In the genomic region with DNA sequence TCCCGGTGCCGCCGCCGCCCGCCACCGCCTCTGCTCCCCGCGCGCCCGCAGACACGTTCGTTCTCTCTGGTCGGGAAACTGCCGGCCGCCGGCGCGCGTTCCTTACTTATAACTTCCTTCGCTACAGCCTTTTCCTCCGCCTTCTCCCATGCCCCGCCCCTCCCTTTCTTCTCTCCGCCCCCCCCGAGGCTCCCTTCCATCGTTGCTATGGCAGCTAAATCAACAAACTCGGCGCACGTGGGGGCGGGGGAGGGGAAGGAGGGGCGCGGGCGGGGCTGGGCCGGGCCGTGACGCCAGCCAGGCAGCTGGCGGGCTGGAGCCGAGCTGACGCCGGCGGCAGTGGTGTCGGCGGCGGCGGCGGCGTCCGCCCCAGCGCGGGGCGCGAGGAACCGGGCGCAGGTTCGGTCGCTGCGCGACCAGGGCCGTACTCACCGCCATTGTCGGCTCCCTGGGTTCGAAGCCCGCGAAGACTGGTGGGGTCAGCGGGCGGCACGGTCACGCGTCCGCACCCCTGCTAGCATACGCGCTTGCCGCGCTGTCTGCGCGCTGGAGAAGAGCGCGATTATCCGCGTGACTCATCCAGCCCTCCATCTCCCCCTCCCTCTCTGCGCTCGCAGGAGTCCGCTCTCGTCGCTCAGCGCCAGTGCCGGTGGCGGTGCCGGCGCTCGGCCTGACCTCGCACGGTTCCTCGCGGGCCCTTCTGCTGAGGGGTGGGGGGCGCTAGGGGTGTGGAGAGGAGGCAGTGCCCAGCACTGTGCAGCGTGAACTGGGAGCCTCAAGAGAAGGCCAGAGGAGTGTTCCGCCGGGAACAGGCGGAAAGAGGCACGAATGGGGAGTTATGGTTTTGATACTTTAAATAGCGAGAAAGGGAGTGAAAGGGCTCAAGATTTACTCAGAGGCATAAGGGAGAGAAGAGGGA, we compare ENCODE assay signal across 1 cellular context.
TF ChIP-seq lines count a peak whose summit lies in the region.

A gene (minus strand): TSS at position 83 of the 919 bp plus-strand sequence. CDS start 597 bp downstream, outside the sequence.

TF ChIP-seq in HEK293, 187 proteins besides CTCF, POLR2A, EP300 and RAD21 (continued from another document and continues in another):
- TF ChIP-seq, protein P1, sequence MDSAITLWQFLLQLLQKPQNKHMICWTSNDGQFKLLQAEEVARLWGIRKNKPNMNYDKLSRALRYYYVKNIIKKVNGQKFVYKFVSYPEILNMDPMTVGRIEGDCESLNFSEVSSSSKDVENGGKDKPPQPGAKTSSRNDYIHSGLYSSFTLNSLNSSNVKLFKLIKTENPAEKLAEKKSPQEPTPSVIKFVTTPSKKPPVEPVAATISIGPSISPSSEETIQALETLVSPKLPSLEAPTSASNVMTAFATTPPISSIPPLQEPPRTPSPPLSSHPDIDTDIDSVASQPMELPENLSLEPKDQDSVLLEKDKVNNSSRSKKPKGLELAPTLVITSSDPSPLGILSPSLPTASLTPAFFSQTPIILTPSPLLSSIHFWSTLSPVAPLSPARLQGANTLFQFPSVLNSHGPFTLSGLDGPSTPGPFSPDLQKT (IDR thresholded peaks at IDR 0.05; ENCODE audit: borderline replicate concordance, low read depth, low read length), result no peak
- TF ChIP-seq ZXDB (tag by site-specific recombination; IDR thresholded peaks at IDR 0.05) (peak; percentile 30), ZNF791 (tag by site-specific recombination; IDR thresholded peaks at IDR 0.05) (no peak), TRIM28 (IDR thresholded peaks at IDR 0.05; ENCODE audit: borderline replicate concordance, low read length) (no peak), ZNF658 (tag by site-specific recombination; IDR thresholded peaks at IDR 0.05) (no peak), ZNF560 (tag by site-specific recombination; IDR thresholded peaks at IDR 0.05; ENCODE audit: borderline replicate concordance) (no peak), ZNF776 (tag by site-specific recombination; IDR thresholded peaks at IDR 0.05; ENCODE audit: borderline replicate concordance) (no peak), ZNF677 (tag by site-specific recombination; IDR thresholded peaks at IDR 0.05) (no peak), ZSCAN16 (tag by site-specific recombination; IDR thresholded peaks at IDR 0.05) (no peak), ZNF266 (tag by site-specific recombination; IDR thresholded peaks at IDR 0.05; ENCODE audit: low read depth) (no peak), ZNF777 (tag by site-specific recombination; IDR thresholded peaks at IDR 0.05; ENCODE audit: borderline replicate concordance) (0 out of 2 replicates have a peak, but pooled peaks have one; percentile 13), SALL2 (tag by site-specific recombination; IDR thresholded peaks at IDR 0.05; ENCODE audit: borderline replicate concordance) (no peak), ZNF169 (tag by site-specific recombination; IDR thresholded peaks at IDR 0.05) (no peak), IKZF3 (tag by site-specific recombination; IDR thresholded peaks at IDR 0.05) (no peak), ZNF391 (tag by site-specific recombination; IDR thresholded peaks at IDR 0.05; ENCODE audit: borderline replicate concordance, low read depth) (no peak), ZNF510 (tag by site-specific recombination; IDR thresholded peaks at IDR 0.05; ENCODE audit: insufficient replicate concordance) (no peak), ZNF600 (tag by site-specific recombination; IDR thresholded peaks at IDR 0.05) (peak; percentile 32; the same call in 1 of the 2 replicates), ZNF555 (tag by site-specific recombination; conservative IDR thresholded peaks at IDR 0.05) (no peak), ZNF529 (tag by site-specific recombination; IDR thresholded peaks at IDR 0.05; ENCODE audit: insufficient replicate concordance) (no peak), ZNF221 (tag by site-specific recombination; IDR thresholded peaks at IDR 0.05; ENCODE audit: borderline replicate concordance) (no peak), TCF7L2 (IDR thresholded peaks at IDR 0.05; ENCODE audit: borderline replicate concordance, low read depth, low read length) (no peak), MEIS1 (CRISPR knock-in tag; IDR thresholded peaks at IDR 0.05; ENCODE audit: borderline replicate concordance) (no peak), ZNF670 (tag by site-specific recombination; IDR thresholded peaks at IDR 0.05; ENCODE audit: low read depth) (no peak), ZBTB48 (tag by site-specific recombination; IDR thresholded peaks at IDR 0.05) (peak; percentile 18; the same call in 1 of the 2 replicates), GLIS2 (tag by site-specific recombination; IDR thresholded peaks at IDR 0.05) (peak; percentile 67), ZEB2 (tag by site-specific recombination; IDR thresholded peaks at IDR 0.05) (peak; percentile 67)
- TF ChIP-seq, protein P2, sequence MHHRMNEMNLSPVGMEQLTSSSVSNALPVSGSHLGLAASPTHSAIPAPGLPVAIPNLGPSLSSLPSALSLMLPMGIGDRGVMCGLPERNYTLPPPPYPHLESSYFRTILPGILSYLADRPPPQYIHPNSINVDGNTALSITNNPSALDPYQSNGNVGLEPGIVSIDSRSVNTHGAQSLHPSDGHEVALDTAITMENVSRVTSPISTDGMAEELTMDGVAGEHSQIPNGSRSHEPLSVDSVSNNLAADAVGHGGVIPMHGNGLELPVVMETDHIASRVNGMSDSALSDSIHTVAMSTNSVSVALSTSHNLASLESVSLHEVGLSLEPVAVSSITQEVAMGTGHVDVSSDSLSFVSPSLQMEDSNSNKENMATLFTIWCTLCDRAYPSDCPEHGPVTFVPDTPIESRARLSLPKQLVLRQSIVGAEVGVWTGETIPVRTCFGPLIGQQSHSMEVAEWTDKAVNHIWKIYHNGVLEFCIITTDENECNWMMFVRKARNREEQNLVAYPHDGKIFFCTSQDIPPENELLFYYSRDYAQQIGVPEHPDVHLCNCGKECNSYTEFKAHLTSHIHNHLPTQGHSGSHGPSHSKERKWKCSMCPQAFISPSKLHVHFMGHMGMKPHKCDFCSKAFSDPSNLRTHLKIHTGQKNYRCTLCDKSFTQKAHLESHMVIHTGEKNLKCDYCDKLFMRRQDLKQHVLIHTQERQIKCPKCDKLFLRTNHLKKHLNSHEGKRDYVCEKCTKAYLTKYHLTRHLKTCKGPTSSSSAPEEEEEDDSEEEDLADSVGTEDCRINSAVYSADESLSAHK (tag by site-specific recombination; IDR thresholded peaks at IDR 0.05), result no peak
- TF ChIP-seq, protein P3, sequence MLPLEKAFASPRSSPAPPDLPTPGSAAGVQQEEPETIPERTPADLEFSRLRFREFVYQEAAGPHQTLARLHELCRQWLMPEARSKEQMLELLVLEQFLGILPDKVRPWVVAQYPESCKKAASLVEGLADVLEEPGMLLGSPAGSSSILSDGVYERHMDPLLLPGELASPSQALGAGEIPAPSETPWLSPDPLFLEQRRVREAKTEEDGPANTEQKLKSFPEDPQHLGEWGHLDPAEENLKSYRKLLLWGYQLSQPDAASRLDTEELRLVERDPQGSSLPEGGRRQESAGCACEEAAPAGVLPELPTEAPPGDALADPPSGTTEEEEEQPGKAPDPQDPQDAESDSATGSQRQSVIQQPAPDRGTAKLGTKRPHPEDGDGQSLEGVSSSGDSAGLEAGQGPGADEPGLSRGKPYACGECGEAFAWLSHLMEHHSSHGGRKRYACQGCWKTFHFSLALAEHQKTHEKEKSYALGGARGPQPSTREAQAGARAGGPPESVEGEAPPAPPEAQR (tag by site-specific recombination; IDR thresholded peaks at IDR 0.05), result no peak
- TF ChIP-seq, protein P4, sequence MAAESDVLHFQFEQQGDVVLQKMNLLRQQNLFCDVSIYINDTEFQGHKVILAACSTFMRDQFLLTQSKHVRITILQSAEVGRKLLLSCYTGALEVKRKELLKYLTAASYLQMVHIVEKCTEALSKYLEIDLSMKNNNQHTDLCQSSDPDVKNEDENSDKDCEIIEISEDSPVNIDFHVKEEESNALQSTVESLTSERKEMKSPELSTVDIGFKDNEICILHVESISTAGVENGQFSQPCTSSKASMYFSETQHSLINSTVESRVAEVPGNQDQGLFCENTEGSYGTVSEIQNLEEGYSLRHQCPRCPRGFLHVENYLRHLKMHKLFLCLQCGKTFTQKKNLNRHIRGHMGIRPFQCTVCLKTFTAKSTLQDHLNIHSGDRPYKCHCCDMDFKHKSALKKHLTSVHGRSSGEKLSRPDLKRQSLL (tag by site-specific recombination; IDR thresholded peaks at IDR 0.05), result peak; percentile 52
- TF ChIP-seq, protein P5, sequence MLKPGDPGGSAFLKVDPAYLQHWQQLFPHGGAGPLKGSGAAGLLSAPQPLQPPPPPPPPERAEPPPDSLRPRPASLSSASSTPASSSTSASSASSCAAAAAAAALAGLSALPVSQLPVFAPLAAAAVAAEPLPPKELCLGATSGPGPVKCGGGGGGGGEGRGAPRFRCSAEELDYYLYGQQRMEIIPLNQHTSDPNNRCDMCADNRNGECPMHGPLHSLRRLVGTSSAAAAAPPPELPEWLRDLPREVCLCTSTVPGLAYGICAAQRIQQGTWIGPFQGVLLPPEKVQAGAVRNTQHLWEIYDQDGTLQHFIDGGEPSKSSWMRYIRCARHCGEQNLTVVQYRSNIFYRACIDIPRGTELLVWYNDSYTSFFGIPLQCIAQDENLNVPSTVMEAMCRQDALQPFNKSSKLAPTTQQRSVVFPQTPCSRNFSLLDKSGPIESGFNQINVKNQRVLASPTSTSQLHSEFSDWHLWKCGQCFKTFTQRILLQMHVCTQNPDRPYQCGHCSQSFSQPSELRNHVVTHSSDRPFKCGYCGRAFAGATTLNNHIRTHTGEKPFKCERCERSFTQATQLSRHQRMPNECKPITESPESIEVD (tag by site-specific recombination; IDR thresholded peaks at IDR 0.05), result no peak
- TF ChIP-seq, protein P6, sequence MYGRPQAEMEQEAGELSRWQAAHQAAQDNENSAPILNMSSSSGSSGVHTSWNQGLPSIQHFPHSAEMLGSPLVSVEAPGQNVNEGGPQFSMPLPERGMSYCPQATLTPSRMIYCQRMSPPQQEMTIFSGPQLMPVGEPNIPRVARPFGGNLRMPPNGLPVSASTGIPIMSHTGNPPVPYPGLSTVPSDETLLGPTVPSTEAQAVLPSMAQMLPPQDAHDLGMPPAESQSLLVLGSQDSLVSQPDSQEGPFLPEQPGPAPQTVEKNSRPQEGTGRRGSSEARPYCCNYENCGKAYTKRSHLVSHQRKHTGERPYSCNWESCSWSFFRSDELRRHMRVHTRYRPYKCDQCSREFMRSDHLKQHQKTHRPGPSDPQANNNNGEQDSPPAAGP (tag by site-specific recombination; IDR thresholded peaks at IDR 0.05), result peak; percentile 56; the same call in 1 of the 2 replicates
- TF ChIP-seq, protein P7, sequence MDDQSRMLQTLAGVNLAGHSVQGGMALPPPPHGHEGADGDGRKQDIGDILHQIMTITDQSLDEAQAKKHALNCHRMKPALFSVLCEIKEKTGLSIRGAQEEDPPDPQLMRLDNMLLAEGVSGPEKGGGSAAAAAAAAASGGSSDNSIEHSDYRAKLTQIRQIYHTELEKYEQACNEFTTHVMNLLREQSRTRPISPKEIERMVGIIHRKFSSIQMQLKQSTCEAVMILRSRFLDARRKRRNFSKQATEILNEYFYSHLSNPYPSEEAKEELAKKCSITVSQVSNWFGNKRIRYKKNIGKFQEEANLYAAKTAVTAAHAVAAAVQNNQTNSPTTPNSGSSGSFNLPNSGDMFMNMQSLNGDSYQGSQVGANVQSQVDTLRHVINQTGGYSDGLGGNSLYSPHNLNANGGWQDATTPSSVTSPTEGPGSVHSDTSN (CRISPR knock-in tag; IDR thresholded peaks at IDR 0.05), result no peak
- TF ChIP-seq, protein P8, sequence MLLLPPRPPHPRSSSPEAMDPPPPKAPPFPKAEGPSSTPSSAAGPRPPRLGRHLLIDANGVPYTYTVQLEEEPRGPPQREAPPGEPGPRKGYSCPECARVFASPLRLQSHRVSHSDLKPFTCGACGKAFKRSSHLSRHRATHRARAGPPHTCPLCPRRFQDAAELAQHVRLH (tag by site-specific recombination; IDR thresholded peaks at IDR 0.05), result no peak
- TF ChIP-seq, protein P9, sequence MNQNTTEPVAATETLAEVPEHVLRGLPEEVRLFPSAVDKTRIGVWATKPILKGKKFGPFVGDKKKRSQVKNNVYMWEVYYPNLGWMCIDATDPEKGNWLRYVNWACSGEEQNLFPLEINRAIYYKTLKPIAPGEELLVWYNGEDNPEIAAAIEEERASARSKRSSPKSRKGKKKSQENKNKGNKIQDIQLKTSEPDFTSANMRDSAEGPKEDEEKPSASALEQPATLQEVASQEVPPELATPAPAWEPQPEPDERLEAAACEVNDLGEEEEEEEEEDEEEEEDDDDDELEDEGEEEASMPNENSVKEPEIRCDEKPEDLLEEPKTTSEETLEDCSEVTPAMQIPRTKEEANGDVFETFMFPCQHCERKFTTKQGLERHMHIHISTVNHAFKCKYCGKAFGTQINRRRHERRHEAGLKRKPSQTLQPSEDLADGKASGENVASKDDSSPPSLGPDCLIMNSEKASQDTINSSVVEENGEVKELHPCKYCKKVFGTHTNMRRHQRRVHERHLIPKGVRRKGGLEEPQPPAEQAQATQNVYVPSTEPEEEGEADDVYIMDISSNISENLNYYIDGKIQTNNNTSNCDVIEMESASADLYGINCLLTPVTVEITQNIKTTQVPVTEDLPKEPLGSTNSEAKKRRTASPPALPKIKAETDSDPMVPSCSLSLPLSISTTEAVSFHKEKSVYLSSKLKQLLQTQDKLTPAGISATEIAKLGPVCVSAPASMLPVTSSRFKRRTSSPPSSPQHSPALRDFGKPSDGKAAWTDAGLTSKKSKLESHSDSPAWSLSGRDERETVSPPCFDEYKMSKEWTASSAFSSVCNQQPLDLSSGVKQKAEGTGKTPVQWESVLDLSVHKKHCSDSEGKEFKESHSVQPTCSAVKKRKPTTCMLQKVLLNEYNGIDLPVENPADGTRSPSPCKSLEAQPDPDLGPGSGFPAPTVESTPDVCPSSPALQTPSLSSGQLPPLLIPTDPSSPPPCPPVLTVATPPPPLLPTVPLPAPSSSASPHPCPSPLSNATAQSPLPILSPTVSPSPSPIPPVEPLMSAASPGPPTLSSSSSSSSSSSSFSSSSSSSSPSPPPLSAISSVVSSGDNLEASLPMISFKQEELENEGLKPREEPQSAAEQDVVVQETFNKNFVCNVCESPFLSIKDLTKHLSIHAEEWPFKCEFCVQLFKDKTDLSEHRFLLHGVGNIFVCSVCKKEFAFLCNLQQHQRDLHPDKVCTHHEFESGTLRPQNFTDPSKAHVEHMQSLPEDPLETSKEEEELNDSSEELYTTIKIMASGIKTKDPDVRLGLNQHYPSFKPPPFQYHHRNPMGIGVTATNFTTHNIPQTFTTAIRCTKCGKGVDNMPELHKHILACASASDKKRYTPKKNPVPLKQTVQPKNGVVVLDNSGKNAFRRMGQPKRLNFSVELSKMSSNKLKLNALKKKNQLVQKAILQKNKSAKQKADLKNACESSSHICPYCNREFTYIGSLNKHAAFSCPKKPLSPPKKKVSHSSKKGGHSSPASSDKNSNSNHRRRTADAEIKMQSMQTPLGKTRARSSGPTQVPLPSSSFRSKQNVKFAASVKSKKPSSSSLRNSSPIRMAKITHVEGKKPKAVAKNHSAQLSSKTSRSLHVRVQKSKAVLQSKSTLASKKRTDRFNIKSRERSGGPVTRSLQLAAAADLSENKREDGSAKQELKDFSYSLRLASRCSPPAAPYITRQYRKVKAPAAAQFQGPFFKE (tag by site-specific recombination; IDR thresholded peaks at IDR 0.05; ENCODE audit: borderline replicate concordance), result no peak
